ENCODE assay signal across 11 cellular contexts in genomic region chr4:153346031-153346430, GRCh38. TPM values are rescaled to one million over a fixed set of nuclear protein-coding genes. Genes with fewer than 3 reads are reported as not detected.
DNase-seq lines count a peak whose midpoint lies in the region; ATAC-seq and TF ChIP-seq lines count a peak whose summit lies in the region.
"Had no signal": no experiment of that assay in that cellular context is flagged by ENCODE, and none has a peak within 500 bp of the region (broad histone marks: within the 10 kb centered on the region; RNA-seq: fewer than 3 reads in every experiment).

No MANE protein-coding gene starts in this region.

- H3K4me3 Mint-ChIP-seq in activated naive CD4-positive, alpha-beta T cell treated with anti-CD3 and anti-CD28 coated beads for 36 hours = peak overlapping the region; percentile 93
- peak overlapping the region; percentile 91 to 93 for H3K4me3 Mint-ChIP-seq in stimulated activated naive CD8-positive, alpha-beta T cell treated with anti-CD3 and anti-CD28 coated beads, Interleukin-15, amount 100 ng/mL, for 72 hours

- H3K27ac ChIP-seq in fibroblast of lung (ENCODE audit: insufficient read depth, low read length) = no peak overlapping the region
- H3K27ac ChIP-seq: coronary artery had no signal

- DNase-seq in activated naive CD4-positive, alpha-beta T cell treated with anti-CD3 and anti-CD28 coated beads for 36 hours = no peak
- no peak for DNase-seq in activated naive CD4-positive, alpha-beta T cell treated with anti-CD3 and anti-CD28 coated beads, Interleukin-2, amount 50 U/mL, for 72 hours (ENCODE audit: low spot score in 2 of 2)
- DNase-seq in RKO (ENCODE audit: low spot score) (peak; percentile 38), fibroblast of lung (ENCODE audit: low read depth in 2 of 2) (peak in 1 of 2 donors; percentile 11), GOT3 (lab: John Stamatoyannopoulos, UW) (no peak), kidney glomerular epithelial cell (lab: John Stamatoyannopoulos, UW) (no peak), NCI-H2196 treated with DMSO at 0.1 percent for 48 hours (lab: John Stamatoyannopoulos, UW; ENCODE audit: unreplicated experiment) (no peak)
- no peak for DNase-seq in stimulated activated naive CD8-positive, alpha-beta T cell treated with anti-CD3 and anti-CD28 coated beads, Interleukin-15, amount 100 ng/mL, for 72 hours
- DNase-seq: C1 segment of cervical spinal cord, NCI-H1436 had no signal

- ATAC-seq in activated naive CD4-positive, alpha-beta T cell treated with anti-CD3 and anti-CD28 coated beads, Interleukin-2, amount 50 U/mL, for 72 hours = no peak
- ATAC-seq in stimulated activated naive CD8-positive, alpha-beta T cell treated with anti-CD3 and anti-CD28 coated beads, Interleukin-15, amount 100 ng/mL, for 72 hours = no peak

- peaks cover 2% of the 10 kb centered on the region for H3K27me3 Mint-ChIP-seq in activated naive CD4-positive, alpha-beta T cell treated with anti-CD3 and anti-CD28 coated beads for 36 hours (ENCODE audit: low read depth)
- peaks cover 21% of the 10 kb centered on the region for H3K27me3 Mint-ChIP-seq in stimulated activated naive CD8-positive, alpha-beta T cell treated with anti-CD3 and anti-CD28 coated beads, Interleukin-15, amount 100 ng/mL, for 72 hours

- peaks cover 6% of the 10 kb centered on the region for H3K79me2 ChIP-seq in fibroblast of lung (ENCODE audit: control insufficient read depth, insufficient read depth, low read length)

- intact Hi-C loops in activated naive CD4-positive, alpha-beta T cell treated with anti-CD3 and anti-CD28 coated beads for 36 hours (cut with micrococcal nuclease) = no loop called here

- H3K27me3 ChIP-seq in fibroblast of lung (ENCODE audit: control insufficient read depth, insufficient read depth, low read length) = no peaks in the 10 kb centered on the region

- TF ChIP-seq CTCF in fibroblast of lung (conservative IDR thresholded peaks at IDR 0.05 in 1 of 2, IDR thresholded peaks at IDR 0.05 in 1 of 2; ENCODE audit: low read depth in 1 of 2, low read length in 2 of 2) = no peak

- no peak overlapping the region for H3K27ac Mint-ChIP-seq in activated naive CD4-positive, alpha-beta T cell treated with anti-CD3 and anti-CD28 coated beads for 36 hours
- H3K27ac Mint-ChIP-seq in activated naive CD4-positive, alpha-beta T cell treated with anti-CD3 and anti-CD28 coated beads, Interleukin-2, amount 50 U/mL, for 72 hours = no peak overlapping the region
- H3K27ac Mint-ChIP-seq in stimulated activated naive CD8-positive, alpha-beta T cell treated with anti-CD3 and anti-CD28 coated beads, Interleukin-15, amount 100 ng/mL, for 72 hours = no peak overlapping the region

- H4K20me1 ChIP-seq in fibroblast of lung (ENCODE audit: control insufficient read depth, extremely low read depth, insufficient read depth, low read length) = no peaks in the 10 kb centered on the region

- H3K4me1 ChIP-seq in fibroblast of lung (ENCODE audit: control insufficient read depth, extremely low read depth, insufficient read depth, low read length) = peaks cover 2% of the 10 kb centered on the region

- peak overlapping the region; percentile 77 for H3K4me2 ChIP-seq in fibroblast of lung (ENCODE audit: extremely low read depth, insufficient read depth, low read length)

- H3K36me3 ChIP-seq in fibroblast of lung (ENCODE audit: control insufficient read depth, insufficient read depth, low read length) = no peaks in the 10 kb centered on the region

- H3K4me3 ChIP-seq in fibroblast of lung (replicated peaks in 1 of 4; ENCODE audit: control extremely low read depth in 1 of 4, insufficient read depth in 1 of 4, low read depth in 3 of 4, low read length in 4 of 4) = peak overlapping the region in 3 of 4 experiments; percentile 69 to 90 (median 83)

- H3K4me1 Mint-ChIP-seq in activated naive CD4-positive, alpha-beta T cell treated with anti-CD3 and anti-CD28 coated beads for 36 hours (ENCODE audit: low read depth) = peaks cover 34% of the 10 kb centered on the region
- H3K4me1 Mint-ChIP-seq in stimulated activated naive CD8-positive, alpha-beta T cell treated with anti-CD3 and anti-CD28 coated beads, Interleukin-15, amount 100 ng/mL, for 72 hours = peaks cover 43% of the 10 kb centered on the region

- no peaks in the 10 kb centered on the region for H3K9me3 ChIP-seq in fibroblast of lung (ENCODE audit: control insufficient read depth, insufficient read depth, low read depth, low read length)

- H3K36me3 Mint-ChIP-seq in activated naive CD4-positive, alpha-beta T cell treated with anti-CD3 and anti-CD28 coated beads for 36 hours (ENCODE audit: low read depth) = peaks cover 14% of the 10 kb centered on the region
- H3K36me3 Mint-ChIP-seq in activated naive CD4-positive, alpha-beta T cell treated with anti-CD3 and anti-CD28 coated beads, Interleukin-2, amount 50 U/mL, for 72 hours = peaks cover 4 to 27% of the 10 kb centered on the region in 2 donors

- no peaks in the 10 kb centered on the region for H3K9me3 Mint-ChIP-seq in activated naive CD4-positive, alpha-beta T cell treated with anti-CD3 and anti-CD28 coated beads for 36 hours
- no peaks in the 10 kb centered on the region for H3K9me3 Mint-ChIP-seq in activated naive CD4-positive, alpha-beta T cell treated with anti-CD3 and anti-CD28 coated beads, Interleukin-2, amount 50 U/mL, for 72 hours
- no peaks in the 10 kb centered on the region for H3K9me3 Mint-ChIP-seq in stimulated activated naive CD8-positive, alpha-beta T cell treated with anti-CD3 and anti-CD28 coated beads, Interleukin-15, amount 100 ng/mL, for 72 hours

- no peak overlapping the region for H2AFZ ChIP-seq in fibroblast of lung (ENCODE audit: low read length)

- H3K9ac ChIP-seq in fibroblast of lung (ENCODE audit: insufficient read depth, low read length) = no peak overlapping the region

- CTCF ChIA-PET in activated naive CD4-positive, alpha-beta T cell treated with anti-CD3 and anti-CD28 coated beads for 36 hours (lab: Charles Lee) = interaction anchor here (0.6 to 5.2 kb wide), 24 partner anchors 9 to 412 kb away, joined by 3 to 65 read pairs (median 3); no protein-coding TSS in a partner anchor

RNA-seq across cellular contexts. Expression of gene MND1, which starts 1.5 kb away (rescaled TPM):
- 10 to 100 TPM; 51.3 to 52.6 TPM for total RNA-seq in activated naive CD4-positive, alpha-beta T cell treated with anti-CD3 and anti-CD28 coated beads for 36 hours
- 10 to 100 TPM; 27.9 to 31.1 TPM for total RNA-seq in activated naive CD4-positive, alpha-beta T cell treated with anti-CD3 and anti-CD28 coated beads, Interleukin-2, amount 50 U/mL, for 72 hours
- total RNA-seq in fibroblast of lung = 1.0 and 5.8 TPM in 2 replicates
- polyA plus RNA-seq in fibroblast of lung = 2.2 and 7.8 TPM in 2 replicates
- polyA plus RNA-seq in fibroblast of lung (2012) = 2.0 and 7.7 TPM in 2 replicates
- polyA minus RNA-seq in fibroblast of lung (ENCODE audit: low replicate concordance) = not detected in 2 replicates
